In genomic region chr17:79531696-79532095, GRCh38 we compare ENCODE assay signal across 21 cellular contexts.
DNase-seq lines count a peak whose midpoint lies in the region; ATAC-seq, FAIRE-seq and TF ChIP-seq lines count a peak whose summit lies in the region.
"Had no signal": no experiment of that assay in that cellular context is flagged by ENCODE, and none has a peak within 500 bp of the region (broad histone marks: within the 10 kb centered on the region; RNA-seq: fewer than 3 reads in every experiment).

No MANE protein-coding gene starts in this region.

- no peaks in the 10 kb centered on the region for H3K79me2 ChIP-seq in GM23248 (ENCODE audit: insufficient read depth)

- CTCF ChIA-PET in WTC11 (lab: Charles Lee), result interaction anchor here (1.4 kb wide), 1 partner anchor 171 kb away, joined by 4 read pairs; no protein-coding TSS in a partner anchor

- H3K4me1 ChIP-seq in kidney (ENCODE audit: control insufficient read depth in 1 of 2, insufficient read depth in 1 of 2, low read depth in 1 of 2, low read length in 2 of 2) (no peaks in the 10 kb centered on the region), GM23248 (ENCODE audit: insufficient read depth) (no peaks in the 10 kb centered on the region)
- H3K4me1 ChIP-seq: HAP-1, SJSA1 had no signal

- H3K36me3 Mint-ChIP-seq in WTC11 (no peaks in the 10 kb centered on the region), chondrocyte (ENCODE audit: low read depth) (no peaks in the 10 kb centered on the region)
- H3K36me3 Mint-ChIP-seq: CD4-positive, CD25-positive, alpha-beta regulatory T cell had no signal

- no peaks in the 10 kb centered on the region for H3K36me3 ChIP-seq in kidney (ENCODE audit: control insufficient read depth in 1 of 2, insufficient read depth in 2 of 2, low read length in 2 of 2)
- H3K36me3 ChIP-seq in GM23248 (ENCODE audit: low read depth), result no peaks in the 10 kb centered on the region
- H3K36me3 ChIP-seq: HAP-1, SJSA1 had no signal

- in situ Hi-C loops in GM23248 (cut with MboI), result no loop called here

- FAIRE-seq in kidney (lab: Jason Lieb, UNC), result no peak
- FAIRE-seq: GM19239 had no signal

- no peak overlapping the region for H3K4me2 ChIP-seq in GM23248 (ENCODE audit: unreplicated experiment)

- POLR2A ChIA-PET in WTC11 (lab: Charles Lee), result no interaction called here

- intact Hi-C loops in kidney (cut with DNase I), result no loop called here
- intact Hi-C loops in posterior vena cava (cut with DNase I), result no loop called here

- H3K4me3 Mint-ChIP-seq in WTC11, result no peak overlapping the region
- no peak overlapping the region for H3K4me3 Mint-ChIP-seq in chondrocyte (ENCODE audit: unreplicated experiment)
- H3K4me3 Mint-ChIP-seq: CD4-positive, CD25-positive, alpha-beta regulatory T cell had no signal

- H3K4me1 Mint-ChIP-seq in WTC11, result peaks cover 30% of the 10 kb centered on the region
- H3K4me1 Mint-ChIP-seq in chondrocyte (ENCODE audit: low read depth), result no peaks in the 10 kb centered on the region
- H3K4me1 Mint-ChIP-seq: CD4-positive, CD25-positive, alpha-beta regulatory T cell had no signal

- 9 to 14% methylated on average over 12 of the region's 12 CpGs for WGBS in GM23248 (ENCODE audit: low coverage in 1 of 2, low lambda C conversion rate in 2 of 2, missing lambda C conversion rate in 2 of 2), 2 experiments

- no peak overlapping the region for H3K9ac ChIP-seq in kidney (ENCODE audit: low read length in 2 of 2)
- no peak overlapping the region for H3K9ac ChIP-seq in GM23248

- H3F3A ChIP-seq in GM23248 (ENCODE audit: insufficient read depth), result no peaks in the 10 kb centered on the region

- H4K20me1 ChIP-seq in GM23248 (ENCODE audit: insufficient read depth), result no peaks in the 10 kb centered on the region

- 0 out of 2 replicates have a peak overlapping the region, but pooled peaks have one; percentile 23 for H3K27ac Mint-ChIP-seq in WTC11
- no peak overlapping the region for H3K27ac Mint-ChIP-seq in chondrocyte (ENCODE audit: unreplicated experiment)
- H3K27ac Mint-ChIP-seq: CD4-positive, CD25-positive, alpha-beta regulatory T cell had no signal

- ATAC-seq in WTC11, result no peak
- ATAC-seq: Panc1 had no signal

- H3K9me3 ChIP-seq in kidney (ENCODE audit: control insufficient read depth in 1 of 2, low read length in 2 of 2) (no peaks in the 10 kb centered on the region), GM23248 (ENCODE audit: low read depth) (no peaks in the 10 kb centered on the region)
- H3K9me3 ChIP-seq: HAP-1 had no signal

- DNase-seq in WTC11 (ENCODE audit: low spot score) (no peak), chondrocyte (ENCODE audit: low spot score) (peak; percentile 71), kidney (peak; percentile 38), posterior vena cava (ENCODE audit: low spot score) (peak; percentile 68), NCI-H446 treated with DMSO at 0.1 percent for 48 hours (lab: John Stamatoyannopoulos, UW) (no peak), pons (ENCODE audit: low spot score) (no peak), GM23248 (no peak)
- DNase-seq: CD4-positive, CD25-positive, alpha-beta regulatory T cell; DMS79; KG1; NCI-H1092 treated with DMSO at 0.1 percent for 48 hours; NCI-H146; NCI-H2029 treated with DMSO at 0.1 percent for 48 hours; NCI-H226; NCI-H524; NCI-H774; NK-92 treated with Interleukin-12 subunit alpha and Interleukin-12 subunit beta, amount 100 ng/mL, for 24 hours had no signal

- H3K27me3 ChIP-seq in GM23248 (replicated peaks; ENCODE audit: insufficient read depth), result peaks cover 15% of the 10 kb centered on the region

- no peaks in the 10 kb centered on the region for H3K9me2 ChIP-seq in GM23248 (ENCODE audit: insufficient read depth)

- H2AFZ ChIP-seq in GM23248, result no peak overlapping the region

- H3K4me3 ChIP-seq in kidney (ENCODE audit: low read length in 2 of 2) (no peak overlapping the region), GM23248 (no peak overlapping the region)
- H3K4me3 ChIP-seq: HAP-1, SJSA1 had no signal

- H3K9me3 Mint-ChIP-seq in WTC11 (no peaks in the 10 kb centered on the region), chondrocyte (ENCODE audit: low read depth) (no peaks in the 10 kb centered on the region)

- TF ChIP-seq CTCF in WTC11 (IDR thresholded peaks at IDR 0.05) (no peak), chondrocyte (IDR thresholded peaks at IDR 0.05) (no peak), kidney (IDR thresholded peaks at IDR 0.05; ENCODE audit: borderline replicate concordance, extremely low read depth, insufficient read depth) (no peak)

- H3K27me3 Mint-ChIP-seq in WTC11 (ENCODE audit: low read depth) (no peaks in the 10 kb centered on the region; the same call in 1 of the 2 replicates), chondrocyte (ENCODE audit: low read depth) (peaks cover 53% of the 10 kb centered on the region)

- H3K27ac ChIP-seq in kidney (ENCODE audit: low read depth in 2 of 2, low read length in 2 of 2) (no peak overlapping the region), GM23248 (no peak overlapping the region)
- H3K27ac ChIP-seq: SJSA1 had no signal

TF ChIP-seq in WTC11, 78 proteins besides CTCF, POLR2A, EP300 and RAD21:
- no peak for TF ChIP-seq GTF2I (CRISPR knock-in tag; conservative IDR thresholded peaks at IDR 0.05)
- TF ChIP-seq RELA (CRISPR knock-in tag; IDR thresholded peaks at IDR 0.05; ENCODE audit: borderline replicate concordance), result no peak
- TF ChIP-seq SMAD4 (CRISPR knock-in tag; IDR thresholded peaks at IDR 0.05), result no peak
- no peak for TF ChIP-seq ATF6 (CRISPR knock-in tag; IDR thresholded peaks at IDR 0.05)
- no peak for TF ChIP-seq NFE2L1 (CRISPR knock-in tag; IDR thresholded peaks at IDR 0.05)
- TF ChIP-seq, protein P1, sequence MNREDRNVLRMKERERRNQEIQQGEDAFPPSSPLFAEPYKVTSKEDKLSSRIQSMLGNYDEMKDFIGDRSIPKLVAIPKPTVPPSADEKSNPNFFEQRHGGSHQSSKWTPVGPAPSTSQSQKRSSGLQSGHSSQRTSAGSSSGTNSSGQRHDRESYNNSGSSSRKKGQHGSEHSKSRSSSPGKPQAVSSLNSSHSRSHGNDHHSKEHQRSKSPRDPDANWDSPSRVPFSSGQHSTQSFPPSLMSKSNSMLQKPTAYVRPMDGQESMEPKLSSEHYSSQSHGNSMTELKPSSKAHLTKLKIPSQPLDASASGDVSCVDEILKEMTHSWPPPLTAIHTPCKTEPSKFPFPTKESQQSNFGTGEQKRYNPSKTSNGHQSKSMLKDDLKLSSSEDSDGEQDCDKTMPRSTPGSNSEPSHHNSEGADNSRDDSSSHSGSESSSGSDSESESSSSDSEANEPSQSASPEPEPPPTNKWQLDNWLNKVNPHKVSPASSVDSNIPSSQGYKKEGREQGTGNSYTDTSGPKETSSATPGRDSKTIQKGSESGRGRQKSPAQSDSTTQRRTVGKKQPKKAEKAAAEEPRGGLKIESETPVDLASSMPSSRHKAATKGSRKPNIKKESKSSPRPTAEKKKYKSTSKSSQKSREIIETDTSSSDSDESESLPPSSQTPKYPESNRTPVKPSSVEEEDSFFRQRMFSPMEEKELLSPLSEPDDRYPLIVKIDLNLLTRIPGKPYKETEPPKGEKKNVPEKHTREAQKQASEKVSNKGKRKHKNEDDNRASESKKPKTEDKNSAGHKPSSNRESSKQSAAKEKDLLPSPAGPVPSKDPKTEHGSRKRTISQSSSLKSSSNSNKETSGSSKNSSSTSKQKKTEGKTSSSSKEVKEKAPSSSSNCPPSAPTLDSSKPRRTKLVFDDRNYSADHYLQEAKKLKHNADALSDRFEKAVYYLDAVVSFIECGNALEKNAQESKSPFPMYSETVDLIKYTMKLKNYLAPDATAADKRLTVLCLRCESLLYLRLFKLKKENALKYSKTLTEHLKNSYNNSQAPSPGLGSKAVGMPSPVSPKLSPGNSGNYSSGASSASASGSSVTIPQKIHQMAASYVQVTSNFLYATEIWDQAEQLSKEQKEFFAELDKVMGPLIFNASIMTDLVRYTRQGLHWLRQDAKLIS (CRISPR knock-in tag; IDR thresholded peaks at IDR 0.05; ENCODE audit: borderline replicate concordance), result no peak
- no peak for TF ChIP-seq TP53 (CRISPR knock-in tag; IDR thresholded peaks at IDR 0.05)
- no peak for TF ChIP-seq CREM (CRISPR knock-in tag; IDR thresholded peaks at IDR 0.05)
- TF ChIP-seq, protein P2, sequence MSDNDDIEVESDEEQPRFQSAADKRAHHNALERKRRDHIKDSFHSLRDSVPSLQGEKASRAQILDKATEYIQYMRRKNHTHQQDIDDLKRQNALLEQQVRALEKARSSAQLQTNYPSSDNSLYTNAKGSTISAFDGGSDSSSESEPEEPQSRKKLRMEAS (CRISPR knock-in tag; IDR thresholded peaks at IDR 0.05), result no peak
- no peak for TF ChIP-seq EMX1 (CRISPR knock-in tag; IDR thresholded peaks at IDR 0.05)

Comparison
In these comparisons a context has a peak if more than half of its experiments do, and no peak if none do; other contexts are left out.
1. DNase-seq: peak in chondrocyte (single experiment), kidney (single experiment) and posterior vena cava (single experiment); none in WTC11 (single experiment), NCI-H446 treated with DMSO at 0.1 percent for 48 hours (single experiment), pons (single experiment) and GM23248 (single experiment).